In the genomic region with DNA sequence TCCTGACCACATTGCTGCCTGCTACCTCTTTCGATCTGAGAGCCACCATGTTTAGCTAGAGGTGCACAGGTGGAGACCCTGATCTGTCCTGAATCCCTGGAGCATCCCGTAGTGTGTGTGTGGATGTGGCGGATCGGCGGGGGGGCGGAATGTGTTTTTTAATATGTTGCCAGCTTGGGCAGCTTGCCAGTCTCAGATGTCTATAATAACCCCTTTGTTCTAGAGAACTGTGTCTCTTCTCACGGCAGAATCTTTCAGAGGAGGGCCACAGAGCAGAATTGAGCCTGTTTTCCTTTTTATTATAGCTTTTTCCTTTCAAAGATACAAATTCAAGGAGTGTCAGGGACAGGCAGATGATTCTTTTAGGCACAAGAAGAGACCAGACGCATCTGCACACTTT, we compare ENCODE assay signal across 24 cellular contexts.
DNase-seq lines count a peak whose midpoint lies in the region; ATAC-seq, FAIRE-seq and TF ChIP-seq lines count a peak whose summit lies in the region.
"Had no signal": no experiment of that assay in that cellular context is flagged by ENCODE, and none has a peak within 500 bp of the region (broad histone marks: within the 10 kb centered on the region; RNA-seq: fewer than 3 reads in every experiment).

No MANE protein-coding gene starts in this region.

- no peak for TF ChIP-seq CTCF in ascending aorta (IDR thresholded peaks at IDR 0.05)

- no peak for FAIRE-seq in urothelium cell line (lab: Jason Lieb, UNC)
- FAIRE-seq: A204.1, islet of Langerhans had no signal

- no peak overlapping the region for H3K4me3 ChIP-seq in ascending aorta
- H3K4me3 ChIP-seq: GM23248, heart right ventricle, prostate gland, spleen, thyroid gland had no signal

- H3K9me3 ChIP-seq in ascending aorta, result peaks cover 0 to 5% of the 10 kb centered on the region in 2 donors
- H3K9me3 ChIP-seq: prostate gland, thyroid gland had no signal

- H3K27me3 ChIP-seq in ascending aorta, result no peaks in the 10 kb centered on the region
- H3K27me3 ChIP-seq: heart right ventricle, spleen, thyroid gland had no signal

- DNase-seq in NCI-H345 (lab: John Stamatoyannopoulos, UW), result peak; percentile 34
- DNase-seq in NCI-H345 treated with DMSO at 0.1 percent for 48 hours (lab: John Stamatoyannopoulos, UW; ENCODE audit: unreplicated experiment), result no peak
- DNase-seq in SK-MEL-5 (ENCODE audit: low read depth, low spot score), result peak; percentile 86
- peak; percentile 64 for DNase-seq in medulla oblongata (ENCODE audit: extremely low spot score)
- peak; percentile 37 for DNase-seq in urothelium cell line (ENCODE audit: low spot score)
- no peak for DNase-seq in ascending aorta (ENCODE audit: low spot score in 2 of 2)
- DNase-seq: activated CD4-positive, alpha-beta T cell treated with anti-CD3 and anti-CD28 coated beads, Interleukin-2, amount 50 U/mL, for 1 hour; activated gamma-delta T cell treated with Interleukin-2 at 50 U/mL for 16 hours; DMS53; GM23248; heart right ventricle; MM.1S; naive thymus-derived CD8-positive, alpha-beta T cell; NCI-H187 treated with DMSO at 0.1 percent for 48 hours; spleen; T-helper 1 cell; thyroid gland had no signal

- intact Hi-C loops in ascending aorta (cut with DNase I), result no loop called here

- no peaks in the 10 kb centered on the region for H3K36me3 ChIP-seq in ascending aorta
- H3K36me3 ChIP-seq: heart right ventricle, prostate gland, spleen, thyroid gland had no signal

- in situ Hi-C loops in SK-MEL-5 (cut with HindIII; ENCODE audit: low pct_unique_long_range_greater_than_20kb, low sequenced_read_pairs), result no loop called here

- H3K4me1 ChIP-seq in ascending aorta, result no peaks in the 10 kb centered on the region
- H3K4me1 ChIP-seq: heart right ventricle, prostate gland, spleen, thyroid gland had no signal

- no peak for ATAC-seq in HG02884 (IDR thresholded peaks at IDR 0.05; ENCODE audit: unreplicated experiment)
- no peak for ATAC-seq in GM18858 (IDR thresholded peaks at IDR 0.05; ENCODE audit: unreplicated experiment)
- ATAC-seq: heart right ventricle; naive thymus-derived CD8-positive, alpha-beta T cell had no signal

- H3K27ac ChIP-seq in ascending aorta, result no peak overlapping the region
- H3K27ac ChIP-seq: C4-2B, GM23248, heart right ventricle, prostate gland, RWPE1, spleen, thyroid gland had no signal

Comparison
In these comparisons a context has a peak if more than half of its experiments do, and no peak if none do; other contexts are left out.
1. DNase-seq: peak in NCI-H345 (single experiment), SK-MEL-5 (single experiment), medulla oblongata (single experiment) and urothelium cell line (single experiment); none in NCI-H345 treated with DMSO at 0.1 percent for 48 hours (single experiment) and ascending aorta (0 of 2).